In genomic region chr17:6712058-6712853, GRCh38 we compare ENCODE assay signal across 13 cellular contexts. TPM values are rescaled to one million over a fixed set of nuclear protein-coding genes. Genes with fewer than 3 reads are reported as not detected.
A peak's percentile ranks its signal among the peaks of the same experiment; 100 is the strongest.
DNase-seq lines count a peak whose midpoint lies in the region; ATAC-seq, FAIRE-seq and TF ChIP-seq lines count a peak whose summit lies in the region.
"Had no signal": no experiment of that assay in that cellular context is flagged by ENCODE, and none has a peak within 500 bp of the region (broad histone marks: within the 10 kb centered on the region; RNA-seq: fewer than 3 reads in every experiment).

No MANE protein-coding gene starts in this region.

- no peak for FAIRE-seq in K562 (lab: Jason Lieb, UNC)
- FAIRE-seq: islet of Langerhans had no signal

- in situ Hi-C loops in K562 (cut with MboI) = no loop called here
- in situ Hi-C loops in gastrocnemius medialis (cut with MboI; ENCODE audit: low sequenced_read_pairs in 4 of 4) = no loop called here

- H3K79me2 ChIP-seq in K562 (ENCODE audit: control insufficient read depth, insufficient read depth, low read length) = no peaks in the 10 kb centered on the region

- no TSS peak for BruUV-seq in K562 (replicated peaks; lab: Mats Ljungman, UMichigan)

- CTCF ChIA-PET in K562 (lab: Yijun Ruan, JAX; ENCODE audit: low intra/inter-chr PET ratio) = no interaction called here

- H3K4me2 ChIP-seq in K562 (ENCODE audit: insufficient read depth, low read length) = no peak overlapping the region

- TF ChIP-seq CTCF in K562 (IDR thresholded peaks at IDR 0.05 in 2 of 3, conservative IDR thresholded peaks at IDR 0.05 in 1 of 3; ENCODE audit: insufficient read depth in 2 of 3, low read depth in 1 of 3, low read length in 3 of 3) (no peak), gastrocnemius medialis (IDR thresholded peaks at IDR 0.05 in 4 of 5, conservative IDR thresholded peaks at IDR 0.05 in 1 of 5) (no peak)

- H3K27ac ChIP-seq in K562 (ENCODE audit: extremely low read depth, low read depth, low read length) (no peak overlapping the region), gastrocnemius medialis (no peak overlapping the region)
- H3K27ac ChIP-seq in effector memory CD4-positive, alpha-beta T cell (ENCODE audit: insufficient read depth, low read length, poor library complexity, severe bottlenecking) = no peak overlapping the region
- H3K27ac ChIP-seq: SJSA1 had no signal

- H3K4me3 Mint-ChIP-seq in stimulated activated naive CD8-positive, alpha-beta T cell treated with anti-CD3 and anti-CD28 coated beads, Interleukin-15, amount 100 ng/mL, for 72 hours = peak overlapping the region; percentile 74 to 85
- H3K4me3 Mint-ChIP-seq: activated naive CD4-positive, alpha-beta T cell treated with anti-CD3 and anti-CD28 coated beads, Interleukin-2, amount 10 ng/mL, durations not matched to agents 7 days and 5 days had no signal

- TF ChIP-seq RAD21 in K562 (CRISPR knock-in tag; conservative IDR thresholded peaks at IDR 0.05 in 1 of 2, IDR thresholded peaks at IDR 0.05 in 1 of 2) = no peak

- no peak overlapping the region for H3K27ac Mint-ChIP-seq in stimulated activated naive CD8-positive, alpha-beta T cell treated with anti-CD3 and anti-CD28 coated beads, Interleukin-15, amount 100 ng/mL, for 72 hours
- H3K27ac Mint-ChIP-seq: activated naive CD4-positive, alpha-beta T cell treated with anti-CD3 and anti-CD28 coated beads, Interleukin-2, amount 10 ng/mL, durations not matched to agents 7 days and 5 days had no signal

- ATAC-seq in stimulated activated naive CD8-positive, alpha-beta T cell treated with anti-CD3 and anti-CD28 coated beads, Interleukin-15, amount 100 ng/mL, for 72 hours = no peak
- no peak for ATAC-seq in stimulated activated naive CD8-positive, alpha-beta T cell treated with anti-CD3 and anti-CD28 coated beads, Interleukin-15, Interleukin-2, amounts not matched to agents 100 U/mL and 50 U/mL, for 24 hours
- no peak for ATAC-seq in K562
- ATAC-seq in gastrocnemius medialis = no peak
- no peak for ATAC-seq in HG03565 (IDR thresholded peaks at IDR 0.05; ENCODE audit: unreplicated experiment)

- peaks cover 22% of the 10 kb centered on the region for H3K4me1 Mint-ChIP-seq in stimulated activated naive CD8-positive, alpha-beta T cell treated with anti-CD3 and anti-CD28 coated beads, Interleukin-15, amount 100 ng/mL, for 72 hours

- no peaks in the 10 kb centered on the region for H3K9me3 Mint-ChIP-seq in stimulated activated naive CD8-positive, alpha-beta T cell treated with anti-CD3 and anti-CD28 coated beads, Interleukin-15, amount 100 ng/mL, for 72 hours

- H2AFZ ChIP-seq in K562 (ENCODE audit: low read depth, low read length) = no peak overlapping the region

- H3K27me3 ChIP-seq in K562 (ENCODE audit: control insufficient read depth in 2 of 2, insufficient read depth in 2 of 2, low read length in 2 of 2) = peaks cover 0 to 23% of the 10 kb centered on the region in 2 experiments; a peak in 2 of 5 replicates
- H3K27me3 ChIP-seq in gastrocnemius medialis = peaks cover 22 to 29% (median 25%) of the 10 kb centered on the region in 3 donors
- H3K27me3 ChIP-seq in effector memory CD4-positive, alpha-beta T cell (replicated peaks; ENCODE audit: control insufficient read depth, insufficient read depth, low read length, poor library complexity, severe bottlenecking) = no peaks in the 10 kb centered on the region
- H3K27me3 ChIP-seq: SJSA1 had no signal

- H3K9ac ChIP-seq in K562 (ENCODE audit: insufficient read depth in 1 of 2, low read depth in 2 of 2, low read length in 2 of 2) = no peak overlapping the region

- H3K27me3 Mint-ChIP-seq in stimulated activated naive CD8-positive, alpha-beta T cell treated with anti-CD3 and anti-CD28 coated beads, Interleukin-15, amount 100 ng/mL, for 72 hours = peaks cover 88% of the 10 kb centered on the region

- no peak for DNase-seq in stimulated activated naive CD8-positive, alpha-beta T cell treated with anti-CD3 and anti-CD28 coated beads, Interleukin-15, amount 100 ng/mL, for 72 hours
- DNase-seq in stimulated activated naive CD8-positive, alpha-beta T cell treated with anti-CD3 and anti-CD28 coated beads, Interleukin-15, Interleukin-2, amounts not matched to agents 100 U/mL and 50 U/mL, for 24 hours = no peak
- DNase-seq in K562 (ENCODE audit: extremely low read depth in 1 of 4, low spot score in 3 of 4) (no peak), left kidney (ENCODE audit: low read depth, low spot score) (peak; percentile 59), gastrocnemius medialis (no peak)
- no peak for DNase-seq in effector memory CD4-positive, alpha-beta T cell
- no peak for DNase-seq in stimulated activated naive CD4-positive, alpha-beta T cell (lab: John Stamatoyannopoulos, UW)
- DNase-seq: activated naive CD4-positive, alpha-beta T cell treated with anti-CD3 and anti-CD28 coated beads, Interleukin-2, amount 10 ng/mL, durations not matched to agents 7 days and 5 days; IMR-90; stimulated activated CD4-positive, alpha-beta T cell treated with anti-CD3 and anti-CD28 coated beads, Interleukin-1b, Interleukin-23, amount 100 ng/mL, for 48 hours had no signal

- TF ChIP-seq EP300 in K562 (IDR thresholded peaks at IDR 0.05; ENCODE audit: low read length) = no peak

- intact Hi-C loops in K562 (cut with micrococcal nuclease) = no loop called here
- intact Hi-C loops in gastrocnemius medialis (cut with DNase I; ENCODE audit: low total_unique reads) = no loop called here

- H4K20me1 ChIP-seq in K562 (replicated peaks; ENCODE audit: control insufficient read depth, insufficient read depth, low read length) = no peaks in the 10 kb centered on the region

- H3K36me3 ChIP-seq in K562 (ENCODE audit: control insufficient read depth, insufficient read depth, low read length) (no peaks in the 10 kb centered on the region), gastrocnemius medialis (no peaks in the 10 kb centered on the region)
- no peaks in the 10 kb centered on the region for H3K36me3 ChIP-seq in effector memory CD4-positive, alpha-beta T cell (ENCODE audit: control insufficient read depth, insufficient read depth, low read length)
- H3K36me3 ChIP-seq: SJSA1 had no signal

- H3K9me1 ChIP-seq in K562 (ENCODE audit: control insufficient read depth, insufficient read depth, low read length) = no peaks in the 10 kb centered on the region

- POLR2A ChIA-PET in K562 (lab: Yijun Ruan, JAX) = no interaction called here

- H3K9me3 ChIP-seq in K562 (replicated peaks; ENCODE audit: control insufficient read depth, insufficient read depth, low read depth, low read length) (no peaks in the 10 kb centered on the region), gastrocnemius medialis (peaks cover 0 to 9% (median 0%) of the 10 kb centered on the region in 3 donors)
- no peaks in the 10 kb centered on the region for H3K9me3 ChIP-seq in effector memory CD4-positive, alpha-beta T cell (ENCODE audit: control insufficient read depth, low read length)

- TF ChIP-seq POLR2A in K562 (conservative IDR thresholded peaks at IDR 0.05) (no peak), gastrocnemius medialis (IDR thresholded peaks at IDR 0.05) (no peak)

- 19% methylated on average over 4 of the region's 11 CpGs for WGBS in K562 (ENCODE audit: insufficient coverage, low coverage, missing lambda C conversion rate)

- no peak overlapping the region for H3K4me3 ChIP-seq in K562
- no peak overlapping the region for H3K4me3 ChIP-seq in gastrocnemius medialis
- H3K4me3 ChIP-seq in effector memory CD4-positive, alpha-beta T cell (ENCODE audit: insufficient read depth, low read depth, low read length, poor library complexity, severe bottlenecking) = no peak overlapping the region

- H3K4me1 ChIP-seq in K562 (replicated peaks in 1 of 2; ENCODE audit: control insufficient read depth in 2 of 2, insufficient read depth in 2 of 2, low read length in 2 of 2) (peaks cover 0 to 14% of the 10 kb centered on the region in 2 experiments; a peak in 2 of 5 replicates), gastrocnemius medialis (no peaks in the 10 kb centered on the region)
- H3K4me1 ChIP-seq in effector memory CD4-positive, alpha-beta T cell (ENCODE audit: control insufficient read depth, insufficient read depth, low read length, poor library complexity, severe bottlenecking) = peaks cover 5% of the 10 kb centered on the region

RNA-seq across cellular contexts. Expression of gene SLC13A5, which starts 0.9 kb away (rescaled TPM):
- not detected in 2 replicates for total RNA-seq in K562 (2011; cell fraction: chromatin; rRNA removed; ENCODE audit: low replicate concordance)
- not detected in 2 replicates for total RNA-seq in K562 (2011; cell fraction: nucleolus; rRNA removed)
- total RNA-seq in K562 (2011; cell fraction: nucleoplasm; rRNA removed) = not detected in 2 replicates
- total RNA-seq in K562 (2014; rRNA removed) = not detected in 2 replicates
- not detected in 2 replicates for total RNA-seq in K562 (2014; rRNA removed; fragmentation: Illumina TruSeq; extraction: Trizol)
- total RNA-seq in K562 (2015; rRNA removed; fragmentation: Illumina TruSeq; extraction: Trizol) = not detected in 2 replicates
- 0.04 and 0.09 TPM in 2 replicates for total RNA-seq in K562 (2021)
- 0.09 TPM in 1 of 2 replicates, not detected in the other for polyA plus RNA-seq in K562 (2011; rRNA removed)
- not detected in 2 replicates for polyA plus RNA-seq in K562 (2011; cell fraction: cytosol; rRNA removed)
- polyA plus RNA-seq in K562 (2011; cell fraction: nucleus; rRNA removed) = 0.01 TPM in 1 of 2 replicates, not detected in the other
- 0.15 TPM in 1 of 2 replicates, not detected in the other for polyA plus RNA-seq in K562 (2012)
- not detected in 2 replicates for polyA plus RNA-seq in K562 (2014; fragmentation: Illumina TruSeq; extraction: Trizol)
- not detected for polyA plus RNA-seq in K562 (2014; fragmentation: Nextera tagmentation; extraction: Ambion mirVana)
- not detected in 2 replicates for polyA plus RNA-seq in K562 (2014; rRNA removed)
- polyA minus RNA-seq in K562 (2011; rRNA and poly(A)+ RNA removed) = not detected in 2 replicates
- polyA minus RNA-seq in K562 (2011; cell fraction: cytosol; rRNA and poly(A)+ RNA removed) = 3.8 TPM in 1 of 2 replicates, not detected in the other
- not detected in 2 replicates for polyA minus RNA-seq in K562 (2011; cell fraction: nucleus; rRNA and poly(A)+ RNA removed)
- total RNA-seq in gastrocnemius medialis = under 1 TPM in 3 of 4 donors, not detected in 1; 0.10 to 0.64 (median 0.39) TPM
- total RNA-seq: IMR-90, SJSA1 had no signal
- polyA plus RNA-seq: IMR-90 had no signal

RNA-seq across cellular contexts. Expression of gene XAF1, which starts 43.6 kb away (rescaled TPM):
- total RNA-seq in K562 (2011; cell fraction: chromatin; rRNA removed; ENCODE audit: low replicate concordance) = not detected in 2 replicates
- not detected in 2 replicates for total RNA-seq in K562 (2011; cell fraction: nucleolus; rRNA removed)
- not detected in 2 replicates for total RNA-seq in K562 (2011; cell fraction: nucleoplasm; rRNA removed)
- total RNA-seq in K562 (2014; rRNA removed) (0.09 TPM in 1 of 2 replicates, not detected in the other), K562 (2014; rRNA removed; fragmentation: Illumina TruSeq; extraction: Trizol) (0.07 TPM in 1 of 2 replicates, not detected in the other), K562 (2015; rRNA removed; fragmentation: Illumina TruSeq; extraction: Trizol) (0.18 and 0.19 TPM in 2 replicates), K562 (2021) (0.22 and 0.47 TPM in 2 replicates), gastrocnemius medialis (10 to 100 TPM in 2 of 4 donors, 1 to 10 TPM in 2; 6.1 to 15.7 (median 9.8) TPM)
- polyA plus RNA-seq in K562 (2011; rRNA removed) (not detected in 2 replicates), K562 (2014; fragmentation: Illumina TruSeq; extraction: Trizol) (0.07 TPM in 1 of 2 replicates, not detected in the other), K562 (2014; fragmentation: Nextera tagmentation; extraction: Ambion mirVana) (under 1 TPM in 1 of 2 experiments, not detected in 1; 0.11 TPM), K562 (2014; rRNA removed) (0.07 TPM in 1 of 2 replicates, not detected in the other)
- polyA plus RNA-seq in K562 (2011; cell fraction: cytosol; rRNA removed) = not detected in 2 replicates
- not detected in 2 replicates for polyA plus RNA-seq in K562 (2011; cell fraction: nucleus; rRNA removed)
- polyA plus RNA-seq in K562 (2012) = 0.34 and 1.4 TPM in 2 replicates
- not detected in 2 replicates for polyA minus RNA-seq in K562 (2011; rRNA and poly(A)+ RNA removed)
- not detected in 2 replicates for polyA minus RNA-seq in K562 (2011; cell fraction: cytosol; rRNA and poly(A)+ RNA removed)
- not detected in 2 replicates for polyA minus RNA-seq in K562 (2011; cell fraction: nucleus; rRNA and poly(A)+ RNA removed)

Comparison
In these comparisons a context has a peak if more than half of its experiments do, and no peak if none do; other contexts are left out.
1. RNA of gene XAF1, which starts 43.6 kb away (total RNA-seq): 6.1 to 15.7 TPM in gastrocnemius medialis; 0.07 to 0.47 TPM in K562; every median in the first group is over 4 times any median in the second.